In the genomic region with DNA sequence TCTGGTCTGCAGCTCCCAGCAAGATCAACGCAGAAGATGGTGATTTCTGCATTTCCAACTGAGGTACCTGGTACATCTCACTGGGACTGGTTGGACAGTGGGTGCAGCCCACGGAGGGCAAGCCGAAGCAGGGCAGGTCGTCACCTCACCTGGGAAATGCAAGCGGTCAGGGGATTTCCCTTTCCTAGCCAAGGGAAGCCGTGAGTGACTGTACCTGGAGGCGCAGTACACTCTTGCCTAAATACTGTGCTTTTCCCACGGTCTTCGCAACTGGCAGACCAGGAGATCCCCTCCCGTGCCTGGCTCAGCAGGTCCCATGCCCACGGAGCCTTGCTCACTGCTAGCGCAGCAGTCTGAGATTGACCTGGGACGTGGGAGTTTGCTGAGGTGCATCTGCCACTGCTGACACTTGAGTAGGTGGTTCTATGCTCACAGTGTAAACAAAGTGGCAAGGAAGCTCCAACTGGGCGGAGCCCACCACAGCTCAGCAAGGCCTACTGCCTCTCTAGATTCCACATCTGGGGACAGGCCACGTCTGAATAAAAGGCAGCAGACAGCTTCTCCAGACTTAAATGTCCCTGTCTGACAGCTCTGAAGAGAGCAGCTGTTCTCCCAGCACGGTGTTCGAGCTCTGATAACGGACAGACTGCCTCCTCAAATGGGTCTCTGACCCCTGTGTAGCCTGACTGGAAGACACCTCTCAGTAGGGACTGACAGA, we compare ENCODE assay signal across 8 cellular contexts. TPM values are rescaled to one million over a fixed set of nuclear protein-coding genes. Genes with fewer than 3 reads are reported as not detected.
DNase-seq lines count a peak whose midpoint lies in the region; ATAC-seq, FAIRE-seq and TF ChIP-seq lines count a peak whose summit lies in the region.
"Not testable (repeated sequence)": the region's sequence is repeated elsewhere in the genome, so short reads cannot be mapped to it uniquely, and the experiment has no call there.

No MANE protein-coding gene starts in this region.

- H3K27ac ChIP-seq in CD4-positive, alpha-beta memory T cell (ENCODE audit: low read depth, low read length), result peak overlapping the region; percentile 35
- H3K27ac ChIP-seq in HepG2 (ENCODE audit: extremely low read length, insufficient read depth, low read length), result not testable (repeated sequence)

- peaks cover 73 to 93% (median 84%) of the 10 kb centered on the region in 4 donors for H3K4me1 Mint-ChIP-seq in CD4-positive, alpha-beta memory T cell
- H3K4me1 Mint-ChIP-seq in T-cell, result peaks cover 88 to 92% (median 89%) of the 10 kb centered on the region in 3 donors
- peaks cover 60% of the 10 kb centered on the region for H3K4me1 Mint-ChIP-seq in activated naive CD8-positive, alpha-beta T cell treated with anti-CD3 and anti-CD28 coated beads, Interleukin-2, amount 10 ng/mL, durations not matched to agents 7 days and 5 days

- CTCF ChIA-PET in CD4-positive, alpha-beta memory T cell (lab: Charles Lee; ENCODE audit: partially characterized antibody), result interaction anchor here (0.6 to 1.3 kb wide), 3 partner anchors 50 to 896 kb away, joined by 3 to 5 read pairs (median 4); no protein-coding TSS in a partner anchor
- CTCF ChIA-PET in T-cell (lab: Charles Lee); HepG2 (lab: Yijun Ruan, JAX; ENCODE audit: low intra/inter-chr PET ratio, low total read pairs): not testable (repeated sequence)

- not testable (repeated sequence) for H3K4me2 ChIP-seq in HepG2 (ENCODE audit: low read depth, low read length)

- TF ChIP-seq CTCF in HepG2 (CRISPR knock-in tag; IDR thresholded peaks at IDR 0.05), result not testable (repeated sequence)

- FAIRE-seq in HepG2 (lab: Jason Lieb, UNC), result not testable (repeated sequence)

- intact Hi-C loops in CD4-positive, alpha-beta memory T cell (cut with micrococcal nuclease), result loop anchor here (2.0 kb wide), 2 partner anchors 14 to 52 kb away; a partner anchor contains a TSS
- intact Hi-C loops in HepG2 (cut with micrococcal nuclease; ENCODE audit: unreplicated experiment), result not testable (repeated sequence)

- 97% methylated on average over 13 of the region's 18 CpGs for WGBS in HepG2 (ENCODE audit: low lambda C conversion rate)

- in situ Hi-C loops in HepG2 (cut with HindIII; ENCODE audit: extremely low pct_ligation_motif_present, low pct_unique_long_range_greater_than_20kb), result not testable (repeated sequence)

- H3K36me3 ChIP-seq in CD4-positive, alpha-beta memory T cell (ENCODE audit: insufficient read depth, low read length); HepG2 (replicated peaks in 1 of 2; ENCODE audit: control insufficient read depth in 1 of 2, insufficient read depth in 2 of 2, low read length in 2 of 2): not testable (repeated sequence)

- peaks cover 54% of the 10 kb centered on the region for H3K4me1 ChIP-seq in CD4-positive, alpha-beta memory T cell (ENCODE audit: insufficient read depth, low read length)
- H3K4me1 ChIP-seq in HepG2 (ENCODE audit: insufficient read depth, low read length), result peaks cover 38% of the 10 kb centered on the region

- TF ChIP-seq RAD21 in HepG2 (CRISPR knock-in tag; IDR thresholded peaks at IDR 0.05), result not testable (repeated sequence)

- peaks cover 42% of the 10 kb centered on the region for H3K79me2 ChIP-seq in HepG2 (ENCODE audit: insufficient read depth, low read length)

- not testable (repeated sequence) for H3K27me3 Mint-ChIP-seq in CD4-positive, alpha-beta memory T cell; T-cell; activated naive CD8-positive, alpha-beta T cell treated with anti-CD3 and anti-CD28 coated beads, Interleukin-2, amount 10 ng/mL, durations not matched to agents 7 days and 5 days

- H3K4me3 ChIP-seq in CD4-positive, alpha-beta memory T cell (ENCODE audit: low read length in 2 of 2), result peak overlapping the region in 1 of 2 donors; percentile 38
- H3K4me3 ChIP-seq in HepG2 (replicated peaks in 1 of 3; ENCODE audit: insufficient read depth in 1 of 3, low read depth in 2 of 3, low read length in 3 of 3), result not testable (repeated sequence)

- peak overlapping the region; percentile 52 to 92 (median 85) for H3K27ac Mint-ChIP-seq in CD4-positive, alpha-beta memory T cell
- H3K27ac Mint-ChIP-seq in T-cell, result peak overlapping the region; percentile 75 to 79
- H3K27ac Mint-ChIP-seq in activated naive CD8-positive, alpha-beta T cell treated with anti-CD3 and anti-CD28 coated beads, Interleukin-2, amount 10 ng/mL, durations not matched to agents 7 days and 5 days, result peak overlapping the region; percentile 49

- H3K36me3 Mint-ChIP-seq in CD4-positive, alpha-beta memory T cell, result not testable (repeated sequence)
- H3K36me3 Mint-ChIP-seq in T-cell, result peaks cover 13% of the 10 kb centered on the region
- peaks cover 43% of the 10 kb centered on the region for H3K36me3 Mint-ChIP-seq in activated naive CD8-positive, alpha-beta T cell treated with anti-CD3 and anti-CD28 coated beads, Interleukin-2, amount 10 ng/mL, durations not matched to agents 7 days and 5 days

- H3K27me3 ChIP-seq in CD4-positive, alpha-beta memory T cell (ENCODE audit: insufficient read depth, low read length); HepG2 (ENCODE audit: control insufficient read depth in 1 of 2, insufficient read depth in 2 of 2, low read length in 2 of 2): not testable (repeated sequence)

- TF ChIP-seq EP300 in HepG2 (IDR thresholded peaks at IDR 0.05; ENCODE audit: low read depth in 2 of 2, low read length in 2 of 2); HepG2 (CRISPR knock-in tag; IDR thresholded peaks at IDR 0.05; ENCODE audit: borderline replicate concordance): not testable (repeated sequence)

- not testable (repeated sequence) for H3K9ac ChIP-seq in HepG2 (ENCODE audit: insufficient read depth, low read depth, low read length)

- H4K20me1 ChIP-seq in HepG2 (ENCODE audit: insufficient read depth, low read length), result not testable (repeated sequence)

- ATAC-seq in T-cell (replicated peaks in 1 of 4), result peak; percentile 76 to 85 (median 78)
- not testable (repeated sequence) for ATAC-seq in activated naive CD8-positive, alpha-beta T cell treated with anti-CD3 and anti-CD28 coated beads, Interleukin-2, amount 10 ng/mL, durations not matched to agents 7 days and 5 days (ENCODE audit: low read depth); HepG2

- peak overlapping the region; percentile 7 to 83 (median 75) for H3K4me3 Mint-ChIP-seq in CD4-positive, alpha-beta memory T cell
- peak overlapping the region; percentile 13 to 83 (median 39) for H3K4me3 Mint-ChIP-seq in T-cell
- peak overlapping the region; percentile 55 for H3K4me3 Mint-ChIP-seq in activated naive CD8-positive, alpha-beta T cell treated with anti-CD3 and anti-CD28 coated beads, Interleukin-2, amount 10 ng/mL, durations not matched to agents 7 days and 5 days

- not testable (repeated sequence) for H3K9me3 Mint-ChIP-seq in CD4-positive, alpha-beta memory T cell; T-cell; activated naive CD8-positive, alpha-beta T cell treated with anti-CD3 and anti-CD28 coated beads, Interleukin-2, amount 10 ng/mL, durations not matched to agents 7 days and 5 days

- POLR2A ChIA-PET in CD4-positive, alpha-beta memory T cell (lab: Charles Lee; ENCODE audit: partially characterized antibody), result interaction anchor here (1.0 to 3.7 kb wide), 6 partner anchors 10 to 108 kb away, joined by 3 to 26 read pairs (median 4); a partner anchor contains a TSS
- POLR2A ChIA-PET in T-cell (lab: Charles Lee); activated naive CD8-positive, alpha-beta T cell treated with anti-CD3 and anti-CD28 coated beads, Interleukin-2, amount 10 ng/mL, durations not matched to agents 7 days and 5 days (lab: Charles Lee); HepG2 (lab: Yijun Ruan, JAX): not testable (repeated sequence)

- not testable (repeated sequence) for H2AFZ ChIP-seq in HepG2 (ENCODE audit: low read length)

- not testable (repeated sequence) for H3K9me3 ChIP-seq in CD4-positive, alpha-beta memory T cell (ENCODE audit: control insufficient read depth in 1 of 2, low read length in 2 of 2); HepG2 (ENCODE audit: low read length)

- not testable (repeated sequence) for TF ChIP-seq POLR2A in HepG2 (IDR thresholded peaks at IDR 0.05; ENCODE audit: insufficient read depth in 1 of 2, low read depth in 2 of 2, low read length in 2 of 2)

- not testable (repeated sequence) for BruUV-seq in HepG2 (replicated peaks; lab: Mats Ljungman, UMichigan)

- DNase-seq in CD4-positive, alpha-beta memory T cell, result peak; percentile 18 to 57 (median 26)
- DNase-seq in T-cell (peak in 31 of 34 experiments; percentile 10 to 58 (median 27)), activated T-helper 1 cell treated with Interleukin-2 at 50 U/mL for 16 hours (ENCODE audit: low read depth) (peak; percentile 8)
- peak; percentile 46 to 52 for DNase-seq in activated CD4-positive, alpha-beta T cell treated with anti-CD3 and anti-CD28 coated beads, Interleukin-2, amount 50 U/mL, for 4 hours
- not testable (repeated sequence) for DNase-seq in activated naive CD8-positive, alpha-beta T cell treated with anti-CD3 and anti-CD28 coated beads, Interleukin-2, amount 10 ng/mL, durations not matched to agents 7 days and 5 days; HepG2 (ENCODE audit: low spot score)
- DNase-seq in stimulated activated CD4-positive, alpha-beta T cell treated with anti-CD3 and anti-CD28 coated beads, Interleukin-15, amount 100 ng/mL, for 24 hours, result peak; percentile 56
- DNase-seq in stimulated activated CD8-positive, alpha-beta memory T cell treated with anti-CD3 and anti-CD28 coated beads, Interleukin-15, amount 100 ng/mL, for 48 hours (ENCODE audit: low read depth in 2 of 2), result peak; percentile 26 to 38

RNA-seq across cellular contexts. Expression of a gene that starts 51.1 kb away (rescaled TPM):
- 100 to 1,000 TPM; 124 to 134 TPM for total RNA-seq in CD4-positive, alpha-beta memory T cell
- 10 to 100 TPM; 17.1 to 43.6 TPM for polyA plus RNA-seq in CD4-positive, alpha-beta memory T cell
- 100 to 1,000 TPM in 4 of 5 donors, 10 to 100 TPM in 1; 86.3 to 143 (median 111) TPM for total RNA-seq in T-cell
- 100 to 1,000 TPM in 1 of 2 experiments, 10 to 100 TPM in 1; 95.9 to 114 TPM for total RNA-seq in activated naive CD8-positive, alpha-beta T cell treated with anti-CD3 and anti-CD28 coated beads, Interleukin-2, amount 10 ng/mL, durations not matched to agents 7 days and 5 days
- total RNA-seq in HepG2 (2016; rRNA removed; fragmentation: Illumina TruSeq; extraction: Trizol), result 19.6 and 28.4 TPM in 2 replicates
- 4.5 and 6.9 TPM in 2 replicates for total RNA-seq in HepG2 (2016; cell fraction: cytosol; rRNA removed; fragmentation: Illumina TruSeq; extraction: Trizol; ENCODE audit: low read depth)
- 20.0 and 28.7 TPM in 2 replicates for total RNA-seq in HepG2 (2016; cell fraction: insoluble cytoplasmic fraction; rRNA removed; fragmentation: Illumina TruSeq; extraction: Trizol)
- 5.6 and 7.2 TPM in 2 replicates for total RNA-seq in HepG2 (2016; cell fraction: membrane; rRNA removed; fragmentation: Illumina TruSeq; extraction: Trizol)
- total RNA-seq in HepG2 (2016; cell fraction: nucleus; rRNA removed; fragmentation: Illumina TruSeq; extraction: Trizol), result 57.5 and 66.0 TPM in 2 replicates
- polyA plus RNA-seq in HepG2 (2011; rRNA removed), result 7.8 and 9.7 TPM in 2 replicates
- polyA plus RNA-seq in HepG2 (2011; cell fraction: cytosol; rRNA removed), result 2.5 and 4.4 TPM in 2 replicates
- polyA plus RNA-seq in HepG2 (2011; cell fraction: nucleus; rRNA removed), result 12.2 and 12.3 TPM in 2 replicates
- 7.0 and 7.6 TPM in 2 replicates for polyA plus RNA-seq in HepG2 (2012)
- polyA plus RNA-seq in HepG2 (2016; cell fraction: cytosol; fragmentation: Illumina TruSeq; extraction: Trizol; ENCODE audit: low read depth), result 0.57 and 0.58 TPM in 2 replicates
- polyA plus RNA-seq in HepG2 (2016; cell fraction: insoluble cytoplasmic fraction; fragmentation: Illumina TruSeq; extraction: Trizol; ENCODE audit: low read depth), result 9.9 and 12.5 TPM in 2 replicates
- 1.2 and 1.7 TPM in 2 replicates for polyA plus RNA-seq in HepG2 (2016; cell fraction: membrane; fragmentation: Illumina TruSeq; extraction: Trizol; ENCODE audit: low read depth)
- 21.6 and 24.9 TPM in 2 replicates for polyA plus RNA-seq in HepG2 (2016; cell fraction: nucleus; fragmentation: Illumina TruSeq; extraction: Trizol; ENCODE audit: insufficient read depth, low read depth)
- 27.4 and 29.3 TPM in 2 replicates for polyA minus RNA-seq in HepG2 (2011; rRNA and poly(A)+ RNA removed; ENCODE audit: low replicate concordance)
- 12.0 and 18.5 TPM in 2 replicates for polyA minus RNA-seq in HepG2 (2011; cell fraction: cytosol; rRNA and poly(A)+ RNA removed)
- polyA minus RNA-seq in HepG2 (2011; cell fraction: nucleus; rRNA and poly(A)+ RNA removed), result 177 and 185 TPM in 2 replicates
